In the genomic region with DNA sequence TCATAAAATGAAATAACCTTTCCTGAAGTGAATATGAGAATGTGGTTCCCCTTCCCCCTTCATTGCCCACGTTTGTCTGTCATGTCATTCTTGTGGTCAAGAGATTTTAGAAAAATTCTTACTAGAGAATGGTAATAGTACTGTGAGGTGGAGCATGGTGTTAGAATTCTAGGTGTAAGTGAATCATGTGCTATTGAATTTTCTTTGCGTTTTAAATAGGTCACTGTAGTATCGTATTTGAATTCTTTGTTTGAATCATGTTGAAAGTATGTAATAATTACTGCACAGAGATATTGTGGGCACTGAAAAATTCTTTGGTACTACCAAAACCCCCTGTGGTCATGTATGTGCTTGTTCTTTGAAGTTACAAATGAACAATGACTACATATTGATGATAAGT, we compare ENCODE assay signal across 8 cellular contexts. TPM values are rescaled to one million over a fixed set of nuclear protein-coding genes. Genes with fewer than 3 reads are reported as not detected.
DNase-seq lines count a peak whose midpoint lies in the region; ATAC-seq and TF ChIP-seq lines count a peak whose summit lies in the region.

No MANE protein-coding gene starts in this region.

- DNase-seq in natural killer cell treated with Interleukin-12 subunit alpha and Interleukin-12 subunit beta and Interleukin-15 and Interleukin-18, amount 100 ng/mL, for 72 hours (ENCODE audit: low spot score): no peak
- DNase-seq in natural killer cell: no peak
- no peak for DNase-seq in activated B cell treated with CpG ODN at 0.5 μM for 24 hours
- DNase-seq in stimulated activated naive CD8-positive, alpha-beta T cell treated with anti-CD3 and anti-CD28 coated beads, Interleukin-15, Interleukin-2, amounts not matched to agents 100 U/mL and 50 U/mL, for 24 hours: peak; percentile 27
- DNase-seq in Right ventricle myocardium inferior (ENCODE audit: missing footprints): no peak
- DNase-seq in NCI-H446 (lab: John Stamatoyannopoulos, UW): no peak
- DNase-seq in Ammon's horn (ENCODE audit: low spot score): no peak

- peaks cover 27% of the 10 kb centered on the region for H3K36me3 Mint-ChIP-seq in natural killer cell treated with Interleukin-12 subunit alpha and Interleukin-12 subunit beta and Interleukin-15 and Interleukin-18, amount 100 ng/mL, for 72 hours
- no peaks in the 10 kb centered on the region for H3K36me3 Mint-ChIP-seq in natural killer cell
- H3K36me3 Mint-ChIP-seq in activated B cell treated with CpG ODN at 0.5 μM for 24 hours (ENCODE audit: low read depth): peaks cover 59% of the 10 kb centered on the region

- peak overlapping the region; percentile 85 to 87 for H3K27ac Mint-ChIP-seq in natural killer cell treated with Interleukin-12 subunit alpha and Interleukin-12 subunit beta and Interleukin-15 and Interleukin-18, amount 100 ng/mL, for 72 hours
- no peak overlapping the region for H3K27ac Mint-ChIP-seq in natural killer cell
- peak overlapping the region; percentile 85 for H3K27ac Mint-ChIP-seq in activated B cell treated with CpG ODN at 0.5 μM for 24 hours

- POLR2A ChIA-PET in activated B cell treated with CpG ODN at 0.5 μM for 24 hours (lab: Charles Lee): no interaction called here

- H3K27me3 Mint-ChIP-seq in natural killer cell treated with Interleukin-12 subunit alpha and Interleukin-12 subunit beta and Interleukin-15 and Interleukin-18, amount 100 ng/mL, for 72 hours: no peaks in the 10 kb centered on the region
- no peaks in the 10 kb centered on the region for H3K27me3 Mint-ChIP-seq in natural killer cell (ENCODE audit: low read depth in 2 of 2)
- no peaks in the 10 kb centered on the region for H3K27me3 Mint-ChIP-seq in activated B cell treated with CpG ODN at 0.5 μM for 24 hours

- ATAC-seq in natural killer cell treated with Interleukin-12 subunit alpha and Interleukin-12 subunit beta and Interleukin-15 and Interleukin-18, amount 100 ng/mL, for 72 hours: peak; percentile 85 to 96
- ATAC-seq in natural killer cell: no peak
- peak; percentile 71 for ATAC-seq in HG03060 (IDR thresholded peaks at IDR 0.05; ENCODE audit: low read depth, unreplicated experiment)
- ATAC-seq in activated B cell treated with CpG ODN at 0.5 μM for 24 hours (ENCODE audit: low read depth): peak; percentile 53
- ATAC-seq in stimulated activated naive CD8-positive, alpha-beta T cell treated with anti-CD3 and anti-CD28 coated beads, Interleukin-15, Interleukin-2, amounts not matched to agents 100 U/mL and 50 U/mL, for 24 hours: peak; percentile 99
- ATAC-seq in Right ventricle myocardium inferior: no peak

- TF ChIP-seq CTCF in natural killer cell (IDR thresholded peaks at IDR 0.05) (no peak), activated B cell treated with CpG ODN at 0.5 μM for 24 hours (IDR thresholded peaks at IDR 0.05) (no peak)

- intact Hi-C loops in natural killer cell (cut with micrococcal nuclease) (no loop called here), activated B cell treated with CpG ODN at 0.5 μM for 24 hours (cut with micrococcal nuclease) (loop anchor here (1.0 kb wide), 1 partner anchor 9 kb away; no protein-coding TSS in a partner anchor), Right ventricle myocardium inferior (cut with DNase I) (no loop called here)

- peaks cover 24 to 50% of the 10 kb centered on the region in 2 donors for H3K4me1 Mint-ChIP-seq in natural killer cell treated with Interleukin-12 subunit alpha and Interleukin-12 subunit beta and Interleukin-15 and Interleukin-18, amount 100 ng/mL, for 72 hours (ENCODE audit: low read depth in 2 of 2)
- H3K4me1 Mint-ChIP-seq in natural killer cell (peaks cover 13 to 20% of the 10 kb centered on the region in 2 donors), activated B cell treated with CpG ODN at 0.5 μM for 24 hours (peaks cover 51% of the 10 kb centered on the region)

- peak overlapping the region; percentile 54 for H3K4me3 Mint-ChIP-seq in natural killer cell treated with Interleukin-12 subunit alpha and Interleukin-12 subunit beta and Interleukin-15 and Interleukin-18, amount 100 ng/mL, for 72 hours
- H3K4me3 Mint-ChIP-seq in natural killer cell: no peak overlapping the region
- H3K4me3 Mint-ChIP-seq in activated B cell treated with CpG ODN at 0.5 μM for 24 hours: peak overlapping the region; percentile 50

- CTCF ChIA-PET in activated B cell treated with CpG ODN at 0.5 μM for 24 hours (lab: Charles Lee): interaction anchor here (1.8 kb wide), 1 partner anchor 48 kb away, joined by 5 read pairs; no protein-coding TSS in a partner anchor

- H3K9me3 Mint-ChIP-seq in natural killer cell treated with Interleukin-12 subunit alpha and Interleukin-12 subunit beta and Interleukin-15 and Interleukin-18, amount 100 ng/mL, for 72 hours: no peaks in the 10 kb centered on the region
- no peaks in the 10 kb centered on the region for H3K9me3 Mint-ChIP-seq in natural killer cell
- H3K9me3 Mint-ChIP-seq in activated B cell treated with CpG ODN at 0.5 μM for 24 hours: no peaks in the 10 kb centered on the region

RNA-seq across cellular contexts. Expression of a gene that starts 49.9 kb away (rescaled TPM):
- total RNA-seq in natural killer cell treated with Interleukin-12 subunit alpha and Interleukin-12 subunit beta and Interleukin-15 and Interleukin-18, amount 100 ng/mL, for 72 hours: 100 to 1,000 TPM in 1 of 2 donors, 10 to 100 TPM in 1; 73.0 to 139 TPM
- 10 to 100 TPM; 20.7 to 29.2 (median 21.2) TPM for total RNA-seq in natural killer cell
- 115 and 123 TPM in 2 replicates for total RNA-seq in activated B cell treated with CpG ODN at 0.5 μM for 24 hours
- total RNA-seq in Right ventricle myocardium inferior: 15.7 TPM

Comparison
In these comparisons a context has a peak if more than half of its experiments do, and no peak if none do; other contexts are left out.
1. ATAC-seq: peak in natural killer cell treated with Interleukin-12 subunit alpha and Interleukin-12 subunit beta and Interleukin-15 and Interleukin-18, amount 100 ng/mL, for 72 hours (2 of 2), HG03060 (single experiment), activated B cell treated with CpG ODN at 0.5 μM for 24 hours (single experiment) and stimulated activated naive CD8-positive, alpha-beta T cell treated with anti-CD3 and anti-CD28 coated beads, Interleukin-15, Interleukin-2, amounts not matched to agents 100 U/mL and 50 U/mL, for 24 hours (single experiment); none in natural killer cell (0 of 3) and Right ventricle myocardium inferior (single experiment).
2. H3K27ac Mint-ChIP-seq: peak in natural killer cell treated with Interleukin-12 subunit alpha and Interleukin-12 subunit beta and Interleukin-15 and Interleukin-18, amount 100 ng/mL, for 72 hours (2 of 2) and activated B cell treated with CpG ODN at 0.5 μM for 24 hours (single experiment); none in natural killer cell (0 of 2).